In the genomic region with DNA sequence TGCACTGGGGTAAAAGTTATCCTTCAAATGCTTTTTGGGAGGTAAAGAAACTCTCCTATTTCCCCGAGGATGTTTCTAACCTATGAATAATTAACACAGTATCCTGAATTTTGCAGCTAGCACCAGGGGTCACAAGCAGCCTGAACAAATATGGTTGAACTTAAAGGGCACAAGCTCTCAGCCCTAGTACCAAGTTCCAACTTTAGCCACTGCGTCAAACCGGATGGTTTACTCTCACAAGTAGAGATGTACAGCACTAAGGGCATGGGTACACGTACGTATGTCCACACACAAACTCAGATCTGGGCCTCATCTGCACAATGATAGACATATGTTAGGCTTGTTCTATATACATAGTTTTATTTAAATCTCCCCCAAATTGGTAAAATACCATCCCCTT, we compare ENCODE assay signal across 13 cellular contexts. TPM values are rescaled to one million over a fixed set of nuclear protein-coding genes. Genes with fewer than 3 reads are reported as not detected.
DNase-seq lines count a peak whose midpoint lies in the region; ATAC-seq and TF ChIP-seq lines count a peak whose summit lies in the region.
"Had no signal": no experiment of that assay in that cellular context is flagged by ENCODE, and none has a peak within 500 bp of the region (broad histone marks: within the 10 kb centered on the region; RNA-seq: fewer than 3 reads in every experiment).

No MANE protein-coding gene starts in this region.

- peak overlapping the region; percentile 6; the same call in 2 of the 3 replicates for H3K4me3 Mint-ChIP-seq in GM23338
- peak overlapping the region; percentile 97 for H3K4me3 Mint-ChIP-seq in activated CD8-positive, alpha-beta T cell treated with anti-CD3 and anti-CD28 coated beads, Interleukin-2, amount 10 ng/mL, durations not matched to agents 7 days and 5 days

- H3F3A ChIP-seq in GM23338 (replicated peaks; ENCODE audit: low read depth): peaks cover 13% of the 10 kb centered on the region
- H3F3A ChIP-seq in SK-N-SH (replicated peaks; ENCODE audit: insufficient read depth): peaks cover 3% of the 10 kb centered on the region

- H3K27ac ChIP-seq in BLaER1 (no peak overlapping the region), GM23338 (ENCODE audit: low read depth) (peak overlapping the region; percentile 65), lower lobe of right lung (peak overlapping the region; percentile 60), SK-N-SH (ENCODE audit: low read depth in 2 of 2, low read length in 1 of 2) (no peak overlapping the region)

- H3K79me2 ChIP-seq in GM23338 (replicated peaks; ENCODE audit: insufficient read depth) (peaks cover 81% of the 10 kb centered on the region), SK-N-SH (ENCODE audit: insufficient read depth) (no peaks in the 10 kb centered on the region)

- H3K4me1 Mint-ChIP-seq in GM23338: peaks cover 56% of the 10 kb centered on the region
- peaks cover 69% of the 10 kb centered on the region for H3K4me1 Mint-ChIP-seq in activated CD8-positive, alpha-beta T cell treated with anti-CD3 and anti-CD28 coated beads, Interleukin-2, amount 10 ng/mL, durations not matched to agents 7 days and 5 days (ENCODE audit: low read depth)

- H3K27me3 ChIP-seq in BLaER1 (no peaks in the 10 kb centered on the region), GM23338 (ENCODE audit: insufficient read depth) (no peaks in the 10 kb centered on the region), lower lobe of right lung (ENCODE audit: low read depth) (peaks cover 4% of the 10 kb centered on the region), SK-N-SH (ENCODE audit: insufficient read depth) (peaks cover 9% of the 10 kb centered on the region)

- no peaks in the 10 kb centered on the region for H3K9me3 Mint-ChIP-seq in GM23338
- H3K9me3 Mint-ChIP-seq in activated CD8-positive, alpha-beta T cell treated with anti-CD3 and anti-CD28 coated beads, Interleukin-2, amount 10 ng/mL, durations not matched to agents 7 days and 5 days (ENCODE audit: insufficient read depth): no peaks in the 10 kb centered on the region
- H3K9me3 Mint-ChIP-seq: neural crest cell had no signal

- intact Hi-C loops in lower lobe of right lung (cut with DNase I): no loop called here

- DNase-seq in GM23338 (ENCODE audit: low spot score) (no peak), lower lobe of right lung (no peak), NCI-H510A treated with DMSO at 0.1 percent for 48 hours (lab: John Stamatoyannopoulos, UW) (no peak), SK-N-SH (no peak), nucleus accumbens (lab: John Stamatoyannopoulos, UW) (no peak)
- DNase-seq in activated CD8-positive, alpha-beta T cell treated with anti-CD3 and anti-CD28 coated beads, Interleukin-2, amount 10 ng/mL, durations not matched to agents 7 days and 5 days: no peak
- DNase-seq: dermis blood vessel endothelial cell, foreskin fibroblast, MV-4-11, NCI-H226 had no signal

- H3K4me3 ChIP-seq in BLaER1 (no peak overlapping the region), GM23338 (no peak overlapping the region), lower lobe of right lung (no peak overlapping the region), SK-N-SH (ENCODE audit: low read depth in 2 of 2, low read length in 1 of 2) (no peak overlapping the region)

- peak overlapping the region; percentile 84 for H3K4me2 ChIP-seq in BLaER1
- peak overlapping the region; percentile 48 for H3K4me2 ChIP-seq in GM23338
- no peak overlapping the region for H3K4me2 ChIP-seq in SK-N-SH

- H3K36me3 ChIP-seq in BLaER1 (peaks cover 30% of the 10 kb centered on the region), GM23338 (ENCODE audit: insufficient read depth) (no peaks in the 10 kb centered on the region), lower lobe of right lung (no peaks in the 10 kb centered on the region), SK-N-SH (replicated peaks in 1 of 2; ENCODE audit: control insufficient read depth in 1 of 2, insufficient read depth in 2 of 2, low read length in 1 of 2) (no peaks in the 10 kb centered on the region)

- H3K9me2 ChIP-seq in GM23338 (ENCODE audit: insufficient read depth) (no peaks in the 10 kb centered on the region), SK-N-SH (no peaks in the 10 kb centered on the region)

- ATAC-seq in GM23338 (no peak), lower lobe of right lung (no peak), HG02610 (IDR thresholded peaks at IDR 0.05; ENCODE audit: unreplicated experiment) (no peak)
- no peak for ATAC-seq in activated CD8-positive, alpha-beta T cell treated with anti-CD3 and anti-CD28 coated beads, Interleukin-2, amount 10 ng/mL, durations not matched to agents 7 days and 5 days

- peaks cover 18% of the 10 kb centered on the region for H3K27me3 Mint-ChIP-seq in GM23338 (ENCODE audit: insufficient read depth, low read depth, poor library complexity)
- no peaks in the 10 kb centered on the region for H3K27me3 Mint-ChIP-seq in activated CD8-positive, alpha-beta T cell treated with anti-CD3 and anti-CD28 coated beads, Interleukin-2, amount 10 ng/mL, durations not matched to agents 7 days and 5 days (ENCODE audit: low read depth)

- WGBS in SK-N-SH (ENCODE audit: low lambda C conversion rate): 78% methylated on average over 5 of the region's 5 CpGs

- H3K27ac Mint-ChIP-seq in GM23338: peak overlapping the region; percentile 76
- peak overlapping the region; percentile 99 for H3K27ac Mint-ChIP-seq in activated CD8-positive, alpha-beta T cell treated with anti-CD3 and anti-CD28 coated beads, Interleukin-2, amount 10 ng/mL, durations not matched to agents 7 days and 5 days

- H3K4me1 ChIP-seq in BLaER1: peaks cover 81% of the 10 kb centered on the region
- H3K4me1 ChIP-seq in GM23338 (ENCODE audit: insufficient read depth): peaks cover 42% of the 10 kb centered on the region
- H3K4me1 ChIP-seq in lower lobe of right lung: peaks cover 32% of the 10 kb centered on the region
- H3K4me1 ChIP-seq in SK-N-SH (ENCODE audit: control insufficient read depth in 1 of 2, insufficient read depth in 2 of 2, low read depth in 1 of 2, low read length in 1 of 2): peaks cover 0 to 15% of the 10 kb centered on the region in 2 experiments; a peak in 2 of 4 replicates

- CTCF ChIA-PET in activated CD8-positive, alpha-beta T cell treated with anti-CD3 and anti-CD28 coated beads, Interleukin-2, amount 10 ng/mL, durations not matched to agents 7 days and 5 days (lab: Charles Lee): interaction anchor here (1.2 to 10.5 kb wide), 5 partner anchors 12 to 160 kb away, joined by 3 to 233 read pairs (median 5); no protein-coding TSS in a partner anchor
- CTCF ChIA-PET in SK-N-SH (lab: Yijun Ruan, JAX): interaction anchor here (1.2 to 13.5 kb wide), 2 partner anchors 35 to 88 kb away, joined by 4 to 300 read pairs; no protein-coding TSS in a partner anchor

- H3K9ac ChIP-seq in BLaER1: no peak overlapping the region
- H3K9ac ChIP-seq in SK-N-SH: no peak overlapping the region

- no peak overlapping the region for H2AFZ ChIP-seq in GM23338
- no peak overlapping the region for H2AFZ ChIP-seq in SK-N-SH (ENCODE audit: low read depth)

- H4K20me1 ChIP-seq in BLaER1 (peaks cover 82% of the 10 kb centered on the region), GM23338 (replicated peaks; ENCODE audit: insufficient read depth) (peaks cover 18% of the 10 kb centered on the region), SK-N-SH (ENCODE audit: insufficient read depth) (no peaks in the 10 kb centered on the region)

- no peak for TF ChIP-seq EP300 in SK-N-SH (IDR thresholded peaks at IDR 0.05; ENCODE audit: borderline replicate concordance in 1 of 2, low read depth in 1 of 2, low read length in 1 of 2)

- H3K36me3 Mint-ChIP-seq in GM23338 (ENCODE audit: low read depth): peaks cover 44% of the 10 kb centered on the region
- H3K36me3 Mint-ChIP-seq in activated CD8-positive, alpha-beta T cell treated with anti-CD3 and anti-CD28 coated beads, Interleukin-2, amount 10 ng/mL, durations not matched to agents 7 days and 5 days (ENCODE audit: low read depth): peaks cover 75% of the 10 kb centered on the region

- TF ChIP-seq RAD21 in SK-N-SH (IDR thresholded peaks at IDR 0.05; ENCODE audit: low read length): no peak

- POLR2A ChIA-PET in activated CD8-positive, alpha-beta T cell treated with anti-CD3 and anti-CD28 coated beads, Interleukin-2, amount 10 ng/mL, durations not matched to agents 7 days and 5 days (lab: Charles Lee): interaction anchor here (0.8 to 6.1 kb wide), 5 partner anchors 13 to 95 kb away, joined by 4 to 55 read pairs (median 5); no protein-coding TSS in a partner anchor
- POLR2A ChIA-PET in SK-N-SH (lab: Yijun Ruan, JAX): no interaction called here

- TF ChIP-seq CTCF in GM23338 (conservative IDR thresholded peaks at IDR 0.05; ENCODE audit: low read depth in 2 of 2) (no peak), lower lobe of right lung (IDR thresholded peaks at IDR 0.05) (no peak), SK-N-SH (IDR thresholded peaks at IDR 0.05) (no peak)

- no peaks in the 10 kb centered on the region for H3K9me3 ChIP-seq in BLaER1
- H3K9me3 ChIP-seq in lower lobe of right lung: no peaks in the 10 kb centered on the region
- no peaks in the 10 kb centered on the region for H3K9me3 ChIP-seq in SK-N-SH

TF ChIP-seq in GM23338, 12 proteins besides CTCF, POLR2A, EP300 and RAD21 (continues in another document):
- TF ChIP-seq ZNF331 (CRISPR knock-in tag; IDR thresholded peaks at IDR 0.05; ENCODE audit: low read depth) (no peak), STAT1 (IDR thresholded peaks at IDR 0.05; ENCODE audit: unreplicated experiment) (no peak)

TF ChIP-seq in SK-N-SH, 30 proteins besides CTCF, POLR2A, EP300 and RAD21 (continues in another document):
- TF ChIP-seq, protein P1, sequence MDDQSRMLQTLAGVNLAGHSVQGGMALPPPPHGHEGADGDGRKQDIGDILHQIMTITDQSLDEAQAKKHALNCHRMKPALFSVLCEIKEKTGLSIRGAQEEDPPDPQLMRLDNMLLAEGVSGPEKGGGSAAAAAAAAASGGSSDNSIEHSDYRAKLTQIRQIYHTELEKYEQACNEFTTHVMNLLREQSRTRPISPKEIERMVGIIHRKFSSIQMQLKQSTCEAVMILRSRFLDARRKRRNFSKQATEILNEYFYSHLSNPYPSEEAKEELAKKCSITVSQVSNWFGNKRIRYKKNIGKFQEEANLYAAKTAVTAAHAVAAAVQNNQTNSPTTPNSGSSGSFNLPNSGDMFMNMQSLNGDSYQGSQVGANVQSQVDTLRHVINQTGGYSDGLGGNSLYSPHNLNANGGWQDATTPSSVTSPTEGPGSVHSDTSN (IDR thresholded peaks at IDR 0.05): no peak

RNA-seq across cellular contexts. Expression of gene CCDC88C, which starts 4.7 kb away (rescaled TPM):
- total RNA-seq in GM23338 (2014; rRNA removed; shearing (Covaris generic)): 42.1 and 60.7 TPM in 2 replicates
- polyA plus RNA-seq in GM23338 (2016; fragmentation: Nextera tagmentation; extraction: Ambion mirVana) (20.8 and 23.6 TPM in 2 replicates), SK-N-SH (2012; rRNA removed) (0.28 and 0.39 TPM in 2 replicates)
- 100 to 1,000 TPM; 147 to 153 TPM for total RNA-seq in activated CD8-positive, alpha-beta T cell treated with anti-CD3 and anti-CD28 coated beads, Interleukin-2, amount 10 ng/mL, durations not matched to agents 7 days and 5 days
- total RNA-seq in lower lobe of right lung: 45.8 TPM
- polyA plus RNA-seq in SK-N-SH (2012; cell fraction: cytosol; rRNA removed): 0.37 and 0.50 TPM in 2 replicates
- 0.35 and 0.46 TPM in 2 replicates for polyA plus RNA-seq in SK-N-SH (2012; cell fraction: nucleus; rRNA removed)

Comparison
In these comparisons a context has a peak if more than half of its experiments do, and no peak if none do; other contexts are left out.
1. H3K27ac ChIP-seq: peak in GM23338 (single experiment) and lower lobe of right lung (single experiment); none in BLaER1 (single experiment) and SK-N-SH (0 of 2).